In the genomic region with DNA sequence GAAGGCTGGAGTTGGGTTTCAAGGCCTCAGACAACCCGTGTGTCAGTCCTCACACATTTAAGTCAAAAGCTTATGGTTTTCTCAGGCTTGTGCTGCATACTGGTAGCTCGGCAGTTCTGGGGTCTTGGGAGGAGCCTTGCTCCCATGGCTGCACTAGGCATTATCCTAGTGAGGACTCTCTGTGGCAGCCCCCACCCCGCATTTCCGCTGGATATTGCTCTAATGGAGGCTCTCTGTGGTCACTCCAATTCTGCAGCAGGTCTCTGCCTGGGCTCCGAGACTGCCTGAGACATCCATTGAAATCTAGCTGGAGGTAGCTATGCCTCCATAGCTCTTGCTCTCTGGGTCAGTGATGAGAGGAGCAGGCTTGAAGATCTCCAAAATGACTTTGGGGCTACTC, we compare ENCODE assay signal across 34 cellular contexts.
"Had no signal": no experiment of that assay in that cellular context is flagged by ENCODE, and none has a peak within 500 bp of the region (broad histone marks: within the 10 kb centered on the region; RNA-seq: fewer than 3 reads in every experiment).

No MANE protein-coding gene starts in this region.

- H3K36me3 ChIP-seq: ascending aorta had no signal

- H3K27ac Mint-ChIP-seq: activated CD4-positive, alpha-beta memory T cell treated with anti-CD3 and anti-CD28 coated beads for 36 hours; activated CD4-positive, alpha-beta T cell treated with anti-CD3 and anti-CD28 coated beads, Interleukin-2, amount 10 ng/mL, durations not matched to agents 24 days and 14 days; activated CD8-positive, alpha-beta T cell treated with anti-CD3 and anti-CD28 coated beads for 36 hours; activated naive CD4-positive, alpha-beta T cell treated with anti-CD3 and anti-CD28 coated beads for 36 hours; activated naive CD8-positive, alpha-beta T cell; activated naive CD8-positive, alpha-beta T cell treated with anti-CD3 and anti-CD28 coated beads, Interleukin-2, amount 10 ng/mL, durations not matched to agents 7 days and 5 days; activated naive CD8-positive, alpha-beta T cell treated with anti-CD3 and anti-CD28 coated beads, Interleukin-2, amount 50 U/mL, for 24 hours; activated T-cell treated with anti-CD3 and anti-CD28 coated beads, Interleukin-2, amount 50 U/mL, for 72 hours; activated T-helper 1 cell treated with anti-CD3 and anti-CD28 coated beads, Interleukin-12 subunit alpha, Interleukin-12 subunit beta, Interleukin-2, Interleukin-4 antibody, amounts not matched to agents 30 ng/mL and 10 ng/mL and 1 ng/mL, durations not matched to agents 14 hours and 24 hours and 36 hours; activated T-helper 2 cell treated with anti-CD3 and anti-CD28 coated beads, Interferon-gamma antibody, Interleukin-2, Interleukin-4, amounts not matched to agents 10 μg/mL and 5 μg/mL and 100 μg/mL, durations not matched to agents 14 hours and 24 hours and 36 hours; brain; T-helper 1 cell treated with Interleukin-12 subunit alpha and Interleukin-12 subunit beta and Interleukin-4 antibody, amounts not matched to agents 30 μg/mL and 1 μg/mL, for 36 hours had no signal

- H3K4me1 Mint-ChIP-seq: brain had no signal

- ATAC-seq: activated CD8-positive, alpha-beta T cell treated with anti-CD3 and anti-CD28 coated beads for 36 hours; activated naive CD8-positive, alpha-beta T cell treated with anti-CD3 and anti-CD28 coated beads, Interleukin-2, amount 50 U/mL, for 24 hours; activated T-cell treated with anti-CD3 and anti-CD28 coated beads, Interleukin-2, amount 50 U/mL, for 4 hours; activated T-cell treated with anti-CD3 and anti-CD28 coated beads, Interleukin-2, amount 50 U/mL, for 72 hours had no signal

- H3K27me3 Mint-ChIP-seq: activated B cell treated with CpG ODN at 0.5 μM for 24 hours; activated CD4-positive, alpha-beta memory T cell treated with anti-CD3 and anti-CD28 coated beads for 36 hours; activated CD4-positive, alpha-beta T cell treated with anti-CD3 and anti-CD28 coated beads, Interleukin-2, amount 10 ng/mL, durations not matched to agents 24 days and 14 days; activated CD8-positive, alpha-beta T cell treated with anti-CD3 and anti-CD28 coated beads for 36 hours; activated naive CD8-positive, alpha-beta T cell; activated naive CD8-positive, alpha-beta T cell treated with anti-CD3 and anti-CD28 coated beads, Interleukin-2, amount 10 ng/mL, durations not matched to agents 7 days and 5 days; activated naive CD8-positive, alpha-beta T cell treated with anti-CD3 and anti-CD28 coated beads, Interleukin-2, amount 50 U/mL, for 24 hours had no signal

- DNase-seq: activated B cell treated with CpG ODN at 0.5 μM for 24 hours; activated CD4-positive, alpha-beta memory T cell treated with anti-CD3 and anti-CD28 coated beads for 36 hours; activated CD4-positive, alpha-beta T cell treated with anti-CD3 and anti-CD28 coated beads for 4 hours; activated CD4-positive, alpha-beta T cell treated with anti-CD3 and anti-CD28 coated beads, Interleukin-2, amount 10 ng/mL, durations not matched to agents 24 days and 14 days; activated CD4-positive, alpha-beta T cell treated with anti-CD3 and anti-CD28 coated beads, Interleukin-2, amount 50 U/mL, for 1 hour; activated CD4-positive, alpha-beta T cell treated with anti-CD3 and anti-CD28 coated beads, Interleukin-2, amount 50 U/mL, for 4 hours; activated CD4-positive, CD25-positive, alpha-beta regulatory T cell treated with anti-CD3 and anti-CD28 coated beads, Interleukin-2, amount 50 U/mL, for 72 hours; activated CD8-positive, alpha-beta memory T cell treated with anti-CD3 and anti-CD28 coated beads, Interleukin-2, amount 50 U/mL, for 4 hours; activated CD8-positive, alpha-beta T cell treated with anti-CD3 and anti-CD28 coated beads for 36 hours; activated effector memory CD4-positive, alpha-beta T cell treated with Interleukin-2 at 50 U/mL for 16 hours; activated gamma-delta T cell; activated naive CD4-positive, alpha-beta T cell treated with anti-CD3 and anti-CD28 coated beads for 36 hours; activated naive CD4-positive, alpha-beta T cell treated with anti-CD3 and anti-CD28 coated beads, Interleukin-2, amount 50 U/mL, for 16 hours; activated naive CD8-positive, alpha-beta T cell treated with anti-CD3 and anti-CD28 coated beads, Interleukin-2, amount 10 ng/mL, durations not matched to agents 7 days and 5 days; activated naive CD8-positive, alpha-beta T cell treated with anti-CD3 and anti-CD28 coated beads, Interleukin-2, amount 50 U/mL, for 24 hours; activated T-cell treated with anti-CD3 and anti-CD28 coated beads for 4 hours; activated T-cell treated with anti-CD3 and anti-CD28 coated beads, Interleukin-2, amount 50 U/mL, for 1 hour; activated T-cell treated with anti-CD3 and anti-CD28 coated beads, Interleukin-2, amount 50 U/mL, for 4 hours; activated T-cell treated with anti-CD3 and anti-CD28 coated beads, Interleukin-2, amount 50 U/mL, for 72 hours; amygdala; anterior cingulate cortex; central memory CD4-positive, alpha-beta T cell; T-helper 1 cell; T-helper 9 cell had no signal

- H3K36me3 Mint-ChIP-seq: brain had no signal

- H3K9me3 ChIP-seq: ascending aorta had no signal

- H3K4me1 ChIP-seq: ascending aorta had no signal

- H3K27ac ChIP-seq: ascending aorta, coronary artery, VCaP had no signal

- FAIRE-seq: colon, TTC549 had no signal

- H3K27me3 ChIP-seq: ascending aorta had no signal

- H3K4me3 ChIP-seq: ascending aorta, coronary artery had no signal

- H3K4me3 Mint-ChIP-seq: activated B cell treated with CpG ODN at 0.5 μM for 24 hours; activated CD4-positive, alpha-beta memory T cell treated with anti-CD3 and anti-CD28 coated beads for 36 hours; activated CD4-positive, alpha-beta T cell treated with anti-CD3 and anti-CD28 coated beads, Interleukin-2, amount 10 ng/mL, durations not matched to agents 24 days and 14 days; activated CD8-positive, alpha-beta T cell treated with anti-CD3 and anti-CD28 coated beads for 36 hours; activated naive CD4-positive, alpha-beta T cell treated with anti-CD3 and anti-CD28 coated beads for 36 hours; activated naive CD8-positive, alpha-beta T cell; activated naive CD8-positive, alpha-beta T cell treated with anti-CD3 and anti-CD28 coated beads, Interleukin-2, amount 10 ng/mL, durations not matched to agents 7 days and 5 days; activated naive CD8-positive, alpha-beta T cell treated with anti-CD3 and anti-CD28 coated beads, Interleukin-2, amount 50 U/mL, for 24 hours; activated T-cell treated with anti-CD3 and anti-CD28 coated beads, Interleukin-2, amount 50 U/mL, for 4 hours; activated T-cell treated with anti-CD3 and anti-CD28 coated beads, Interleukin-2, amount 50 U/mL, for 72 hours; activated T-helper 1 cell treated with anti-CD3 and anti-CD28 coated beads, Interleukin-12 subunit alpha, Interleukin-12 subunit beta, Interleukin-2, Interleukin-4 antibody, amounts not matched to agents 30 ng/mL and 10 ng/mL and 1 ng/mL, durations not matched to agents 14 hours and 24 hours and 36 hours; brain; T-helper 1 cell treated with Interleukin-12 subunit alpha and Interleukin-12 subunit beta and Interleukin-4 antibody, amounts not matched to agents 30 μg/mL and 1 μg/mL, for 36 hours had no signal
